ENCODE assay signal across 9 cellular contexts in the genomic region with DNA sequence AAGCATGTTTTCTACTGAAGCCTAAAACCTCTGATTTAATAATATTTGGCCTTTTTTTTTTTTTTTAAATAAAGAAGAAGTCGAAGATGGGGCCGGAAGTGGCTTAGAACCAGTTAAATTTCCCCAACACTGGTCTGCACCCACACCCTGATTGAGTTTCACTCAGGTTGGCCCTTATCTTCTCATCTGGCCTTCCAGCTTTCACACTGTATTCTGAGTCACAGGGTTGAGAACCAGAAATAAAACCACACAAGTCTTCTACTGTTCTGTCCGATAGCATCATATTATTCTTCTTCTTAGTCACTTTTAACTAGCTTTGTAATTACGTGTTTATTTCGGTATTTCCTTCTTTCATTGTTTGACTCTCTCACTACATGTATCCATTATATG. TPM values are rescaled to one million over a fixed set of nuclear protein-coding genes. Genes with fewer than 3 reads are reported as not detected.
DNase-seq lines count a peak whose midpoint lies in the region; ATAC-seq lines count a peak whose summit lies in the region.
"Had no signal": no experiment of that assay in that cellular context is flagged by ENCODE, and none has a peak within 500 bp of the region (broad histone marks: within the 10 kb centered on the region; RNA-seq: fewer than 3 reads in every experiment).

No MANE protein-coding gene starts in this region.

- no peaks in the 10 kb centered on the region for H3K9me3 ChIP-seq in CD4-positive, alpha-beta memory T cell (ENCODE audit: control insufficient read depth in 1 of 2, low read length in 2 of 2)
- H3K9me3 ChIP-seq in mesodermal cell (ENCODE audit: control insufficient read depth, low read length) = no peaks in the 10 kb centered on the region

- H3K36me3 Mint-ChIP-seq in CD4-positive, alpha-beta memory T cell = peaks cover 4% of the 10 kb centered on the region in 2 donors

- POLR2A ChIA-PET in CD4-positive, alpha-beta memory T cell (lab: Charles Lee; ENCODE audit: partially characterized antibody) = interaction anchor here (0.7 to 1.3 kb wide), 5 partner anchors 9 to 484 kb away, joined by 3 to 10 read pairs (median 3); a partner anchor contains a TSS

- DNase-seq in CD4-positive, alpha-beta memory T cell = peak; percentile 70 to 90 (median 72)
- DNase-seq in HS-27A (ENCODE audit: low read depth) (peak; percentile 74), activated T-cell treated with anti-CD3 and anti-CD28 coated beads for 24 hours (ENCODE audit: low read depth) (peak; percentile 48), sciatic nerve (ENCODE audit: low spot score) (no peak), NCI-H1105 (lab: John Stamatoyannopoulos, UW) (no peak), D341Med (ENCODE audit: low spot score) (no peak), COLO668 (lab: John Stamatoyannopoulos, UW; ENCODE audit: unreplicated experiment) (no peak)

- H3K27ac ChIP-seq in CD4-positive, alpha-beta memory T cell (ENCODE audit: low read depth, low read length) = peak overlapping the region; percentile 52
- H3K27ac ChIP-seq in mesodermal cell (ENCODE audit: low read depth, low read length, severe bottlenecking) = peak overlapping the region; percentile 6

- H3K4me3 Mint-ChIP-seq in CD4-positive, alpha-beta memory T cell = peak overlapping the region; percentile 41 to 69 (median 62)
- H3K4me3 Mint-ChIP-seq: dendritic cell treated with granulocyte-macrophage colony-stimulating factor and Interleukin-4, amounts not matched to agents 40 ng/mL and 50 ng/mL, for 4 days had no signal

- H3K36me3 ChIP-seq in CD4-positive, alpha-beta memory T cell (ENCODE audit: insufficient read depth, low read length) = no peaks in the 10 kb centered on the region
- no peaks in the 10 kb centered on the region for H3K36me3 ChIP-seq in mesodermal cell (ENCODE audit: control insufficient read depth, insufficient read depth, low read length)

- H3K27me3 Mint-ChIP-seq in CD4-positive, alpha-beta memory T cell = no peaks in the 10 kb centered on the region

- CTCF ChIA-PET in CD4-positive, alpha-beta memory T cell (lab: Charles Lee; ENCODE audit: partially characterized antibody) = no interaction called here

- no peaks in the 10 kb centered on the region for H3K27me3 ChIP-seq in CD4-positive, alpha-beta memory T cell (ENCODE audit: insufficient read depth, low read length)

- H3K4me1 Mint-ChIP-seq in CD4-positive, alpha-beta memory T cell = peaks cover 42 to 87% (median 57%) of the 10 kb centered on the region in 4 donors

- ATAC-seq in sciatic nerve = no peak

- H3K27ac Mint-ChIP-seq in CD4-positive, alpha-beta memory T cell = peak overlapping the region; percentile 70 to 88 (median 81)
- H3K27ac Mint-ChIP-seq: dendritic cell treated with granulocyte-macrophage colony-stimulating factor and Interleukin-4, amounts not matched to agents 40 ng/mL and 50 ng/mL, for 4 days had no signal

- WGBS in mesodermal cell (ENCODE audit: insufficient coverage in 2 of 2), 2 experiments = 67 to 97% methylated on average over 1 to 3 of the region's 5 CpGs

- H3K9me3 Mint-ChIP-seq in CD4-positive, alpha-beta memory T cell = peaks cover 0 to 4% (median 0%) of the 10 kb centered on the region in 8 donors
- H3K9me3 Mint-ChIP-seq: dendritic cell treated with granulocyte-macrophage colony-stimulating factor and Interleukin-4, amounts not matched to agents 40 ng/mL and 50 ng/mL, for 4 days had no signal

- H3K4me3 ChIP-seq in CD4-positive, alpha-beta memory T cell (ENCODE audit: low read length in 2 of 2) = peak overlapping the region in 1 of 2 donors; percentile 20
- H3K4me3 ChIP-seq in mesodermal cell (ENCODE audit: extremely low read depth, insufficient read depth, low read length, poor library complexity, severe bottlenecking) = no peak overlapping the region

- peaks cover 48% of the 10 kb centered on the region for H3K4me1 ChIP-seq in CD4-positive, alpha-beta memory T cell (ENCODE audit: insufficient read depth, low read length)
- peaks cover 6% of the 10 kb centered on the region for H3K4me1 ChIP-seq in mesodermal cell (ENCODE audit: control insufficient read depth, insufficient read depth, low read length, poor library complexity, severe bottlenecking)

- intact Hi-C loops in CD4-positive, alpha-beta memory T cell (cut with micrococcal nuclease) = loop anchor here (1.0 to 10.0 kb wide), 5 partner anchors 10 to 883 kb away; a partner anchor contains a TSS
- intact Hi-C loops in sciatic nerve (cut with DNase I) = no loop called here

RNA-seq across cellular contexts. Expression of a gene that starts 9.9 kb away (rescaled TPM):
- total RNA-seq in CD4-positive, alpha-beta memory T cell = 1 to 10 TPM; 3.5 to 4.9 TPM
- 1 to 10 TPM; 4.2 to 4.9 TPM for polyA plus RNA-seq in CD4-positive, alpha-beta memory T cell
- polyA plus RNA-seq in mesodermal cell (2013, experiment 1 of 2) = 0.37 TPM
- polyA plus RNA-seq in mesodermal cell (2013, experiment 2 of 2) = 0.15 TPM
- 0.18 TPM for total RNA-seq in sciatic nerve

Comparison
In these comparisons a context has a peak if more than half of its experiments do, and no peak if none do; other contexts are left out.
1. DNase-seq: peak in CD4-positive, alpha-beta memory T cell (5 of 5), HS-27A (single experiment) and activated T-cell treated with anti-CD3 and anti-CD28 coated beads for 24 hours (single experiment); none in sciatic nerve (single experiment), NCI-H1105 (single experiment), D341Med (single experiment) and COLO668 (single experiment).